Comparison of ENCODE assay signal across 8 cellular contexts in the genomic region with DNA sequence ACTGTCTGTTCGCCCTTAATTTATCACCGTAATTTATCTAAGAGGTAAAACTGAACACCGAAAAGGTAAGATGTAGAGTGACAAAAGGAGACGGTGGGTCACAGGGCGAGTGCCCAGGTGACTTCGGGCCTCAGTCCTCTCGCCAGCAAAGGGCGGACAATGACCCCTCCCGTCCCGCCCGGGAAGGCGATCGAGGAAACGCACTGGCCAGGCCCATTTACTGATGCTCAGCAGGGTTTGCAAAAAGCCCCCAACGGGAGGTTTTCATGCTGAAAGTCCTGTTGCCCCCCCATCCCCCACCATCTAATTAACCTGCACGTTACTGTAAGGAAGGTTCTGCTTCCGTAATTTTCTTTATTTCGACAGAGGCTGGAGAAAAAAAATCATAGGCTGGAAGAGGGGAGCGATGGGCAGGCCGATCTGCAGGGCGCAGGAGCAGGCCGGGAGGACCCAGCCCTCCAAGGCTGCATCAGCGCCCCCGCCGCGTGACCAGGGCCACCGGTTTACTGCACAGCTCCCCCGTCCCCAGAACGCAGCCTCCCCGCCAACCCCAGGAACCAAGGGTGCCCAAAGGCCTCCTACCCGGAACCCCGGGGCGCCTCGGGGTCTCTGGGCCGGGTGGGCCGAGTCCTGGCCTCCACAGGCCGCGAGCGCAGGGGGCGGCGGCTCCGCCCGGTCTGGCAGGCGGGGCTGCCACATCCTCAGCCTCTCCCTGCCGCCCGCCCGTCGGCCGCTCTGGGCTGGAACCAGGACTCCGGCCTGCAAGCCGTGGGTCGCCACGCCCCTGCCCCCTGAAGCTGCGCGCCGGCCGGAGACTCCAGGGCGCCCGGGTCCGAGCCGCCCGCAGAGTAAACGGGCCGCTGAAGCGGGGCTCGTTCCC. TPM values are rescaled to one million over a fixed set of nuclear protein-coding genes. Genes with fewer than 3 reads are reported as not detected.
DNase-seq lines count a peak whose midpoint lies in the region; ATAC-seq, FAIRE-seq and TF ChIP-seq lines count a peak whose summit lies in the region.

No MANE protein-coding gene starts in this region.

- H3K36me3 ChIP-seq in adipocyte (ENCODE audit: control insufficient read depth, insufficient read depth, low read length, severe bottlenecking) (no peaks in the 10 kb centered on the region), heart left ventricle (no peaks in the 10 kb centered on the region), pancreas (no peaks in the 10 kb centered on the region), upper lobe of left lung (no peaks in the 10 kb centered on the region)

- H3K4me1 ChIP-seq in adipocyte (ENCODE audit: control insufficient read depth, insufficient read depth, low read length) (peaks cover 41% of the 10 kb centered on the region), heart left ventricle (peaks cover 0 to 43% (median 24%) of the 10 kb centered on the region in 12 donors), pancreas (peaks cover 13 to 27% (median 22%) of the 10 kb centered on the region in 3 donors), upper lobe of left lung (peaks cover 11 to 37% (median 35%) of the 10 kb centered on the region in 4 donors)

- ATAC-seq in GM19395 (IDR thresholded peaks at IDR 0.05; ENCODE audit: unreplicated experiment) (peak; percentile 36), HG03521 (IDR thresholded peaks at IDR 0.05; ENCODE audit: unreplicated experiment) (peak; percentile 25), SK-N-SH treated with all-trans-retinoic acid at 6 μM for 48 hours (peak; percentile 76), heart left ventricle (peak in 3 of 4 donors; percentile 40 to 75 (median 75)), pancreas (peak; percentile 39 to 61 (median 56)), upper lobe of left lung (ENCODE audit: low FRiP score in 2 of 2) (peak; percentile 54 to 85)

- TF ChIP-seq CTCF in heart left ventricle (IDR thresholded peaks at IDR 0.05), result peak in 1 of 12 donors; percentile 30
- no peak for TF ChIP-seq CTCF in pancreas (IDR thresholded peaks at IDR 0.05)
- TF ChIP-seq CTCF in upper lobe of left lung (IDR thresholded peaks at IDR 0.05), result no peak

- FAIRE-seq in pancreas (lab: Jason Lieb, UNC), result no peak

- H3K27ac ChIP-seq in heart left ventricle (peak overlapping the region; percentile 51 to 97 (median 88)), pancreas (peak overlapping the region; percentile 65 to 82 (median 76)), upper lobe of left lung (peak overlapping the region; percentile 79 to 94 (median 88))

- TF ChIP-seq POLR2A in heart left ventricle (IDR thresholded peaks at IDR 0.05) (no peak), upper lobe of left lung (IDR thresholded peaks at IDR 0.05) (no peak)

- H3K9ac ChIP-seq in adipocyte (ENCODE audit: low read length), result peak overlapping the region; percentile 85

- 6 to 14% (median 7%) methylated on average over 31 to 66 of the region's 66 CpGs for WGBS in heart left ventricle, 4 donors
- WGBS in pancreas, 2 donors, result 7 to 10% methylated on average over 62 to 66 of the region's 66 CpGs
- WGBS in upper lobe of left lung, 2 donors, result 9 to 16% methylated on average over 34 to 45 of the region's 66 CpGs

- intact Hi-C loops in heart left ventricle (cut with DNase I) (loop anchor here in 1 of 10 donors (5.0 kb wide), 1 partner anchor 324 kb away; a partner anchor contains a TSS), pancreas (cut with DNase I) (no loop called here)

- no peak for TF ChIP-seq EP300 in upper lobe of left lung (IDR thresholded peaks at IDR 0.05)

- H3K27me3 ChIP-seq in adipocyte (replicated peaks; ENCODE audit: control insufficient read depth, insufficient read depth, low read length) (peaks cover 28% of the 10 kb centered on the region), heart left ventricle (peaks cover 0 to 14% (median 0%) of the 10 kb centered on the region in 9 donors), pancreas (no peaks in the 10 kb centered on the region), upper lobe of left lung (no peaks in the 10 kb centered on the region)

- H3K4me3 ChIP-seq in adipocyte (ENCODE audit: low read length), result peak overlapping the region; percentile 86
- peak overlapping the region; percentile 70 to 99 (median 90) for H3K4me3 ChIP-seq in heart left ventricle
- peak overlapping the region; percentile 67 to 97 (median 86) for H3K4me3 ChIP-seq in pancreas
- peak overlapping the region; percentile 64 to 92 (median 86) for H3K4me3 ChIP-seq in upper lobe of left lung

- H3K9me3 ChIP-seq in adipocyte (ENCODE audit: control insufficient read depth, low read length), result no peaks in the 10 kb centered on the region
- H3K9me3 ChIP-seq in heart left ventricle, result no peaks in the 10 kb centered on the region
- no peaks in the 10 kb centered on the region for H3K9me3 ChIP-seq in pancreas
- no peaks in the 10 kb centered on the region for H3K9me3 ChIP-seq in upper lobe of left lung

- DNase-seq in Ammon's horn (ENCODE audit: low spot score), result peak; percentile 77
- peak; percentile 81 for DNase-seq in adipocyte (ENCODE audit: low read depth)
- peak; percentile 59 to 77 (median 63) for DNase-seq in heart left ventricle
- DNase-seq in pancreas, result peak; percentile 42 to 82 (median 58)
- peak; percentile 58 to 94 for DNase-seq in upper lobe of left lung

TF ChIP-seq in SK-N-SH treated with all-trans-retinoic acid at 6 μM for 48 hours, 23 proteins besides CTCF, POLR2A, EP300 and RAD21:
- no peak for TF ChIP-seq SNAI2 (CRISPR knock-in tag; IDR thresholded peaks at IDR 0.05)
- no peak for TF ChIP-seq ZNF565 (CRISPR knock-in tag; conservative IDR thresholded peaks at IDR 0.05; ENCODE audit: low read depth)
- no peak for TF ChIP-seq ESRRG (CRISPR knock-in tag; IDR thresholded peaks at IDR 0.05)
- no peak for TF ChIP-seq ZFP30 (CRISPR knock-in tag; IDR thresholded peaks at IDR 0.05)
- TF ChIP-seq, protein P1, sequence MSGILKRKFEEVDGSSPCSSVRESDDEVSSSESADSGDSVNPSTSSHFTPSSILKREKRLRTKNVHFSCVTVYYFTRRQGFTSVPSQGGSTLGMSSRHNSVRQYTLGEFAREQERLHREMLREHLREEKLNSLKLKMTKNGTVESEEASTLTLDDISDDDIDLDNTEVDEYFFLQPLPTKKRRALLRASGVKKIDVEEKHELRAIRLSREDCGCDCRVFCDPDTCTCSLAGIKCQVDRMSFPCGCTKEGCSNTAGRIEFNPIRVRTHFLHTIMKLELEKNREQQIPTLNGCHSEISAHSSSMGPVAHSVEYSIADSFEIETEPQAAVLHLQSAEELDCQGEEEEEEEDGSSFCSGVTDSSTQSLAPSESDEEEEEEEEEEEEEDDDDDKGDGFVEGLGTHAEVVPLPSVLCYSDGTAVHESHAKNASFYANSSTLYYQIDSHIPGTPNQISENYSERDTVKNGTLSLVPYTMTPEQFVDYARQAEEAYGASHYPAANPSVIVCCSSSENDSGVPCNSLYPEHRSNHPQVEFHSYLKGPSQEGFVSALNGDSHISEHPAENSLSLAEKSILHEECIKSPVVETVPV (CRISPR knock-in tag; IDR thresholded peaks at IDR 0.05), result no peak
- no peak for TF ChIP-seq ZFP3 (CRISPR knock-in tag; IDR thresholded peaks at IDR 0.05)
- TF ChIP-seq TCF4 (CRISPR knock-in tag; IDR thresholded peaks at IDR 0.05; ENCODE audit: borderline replicate concordance), result no peak
- no peak for TF ChIP-seq RARB (CRISPR knock-in tag; IDR thresholded peaks at IDR 0.05)
- TF ChIP-seq BACH2 (CRISPR knock-in tag; IDR thresholded peaks at IDR 0.05; ENCODE audit: borderline replicate concordance), result no peak
- TF ChIP-seq, protein P2, sequence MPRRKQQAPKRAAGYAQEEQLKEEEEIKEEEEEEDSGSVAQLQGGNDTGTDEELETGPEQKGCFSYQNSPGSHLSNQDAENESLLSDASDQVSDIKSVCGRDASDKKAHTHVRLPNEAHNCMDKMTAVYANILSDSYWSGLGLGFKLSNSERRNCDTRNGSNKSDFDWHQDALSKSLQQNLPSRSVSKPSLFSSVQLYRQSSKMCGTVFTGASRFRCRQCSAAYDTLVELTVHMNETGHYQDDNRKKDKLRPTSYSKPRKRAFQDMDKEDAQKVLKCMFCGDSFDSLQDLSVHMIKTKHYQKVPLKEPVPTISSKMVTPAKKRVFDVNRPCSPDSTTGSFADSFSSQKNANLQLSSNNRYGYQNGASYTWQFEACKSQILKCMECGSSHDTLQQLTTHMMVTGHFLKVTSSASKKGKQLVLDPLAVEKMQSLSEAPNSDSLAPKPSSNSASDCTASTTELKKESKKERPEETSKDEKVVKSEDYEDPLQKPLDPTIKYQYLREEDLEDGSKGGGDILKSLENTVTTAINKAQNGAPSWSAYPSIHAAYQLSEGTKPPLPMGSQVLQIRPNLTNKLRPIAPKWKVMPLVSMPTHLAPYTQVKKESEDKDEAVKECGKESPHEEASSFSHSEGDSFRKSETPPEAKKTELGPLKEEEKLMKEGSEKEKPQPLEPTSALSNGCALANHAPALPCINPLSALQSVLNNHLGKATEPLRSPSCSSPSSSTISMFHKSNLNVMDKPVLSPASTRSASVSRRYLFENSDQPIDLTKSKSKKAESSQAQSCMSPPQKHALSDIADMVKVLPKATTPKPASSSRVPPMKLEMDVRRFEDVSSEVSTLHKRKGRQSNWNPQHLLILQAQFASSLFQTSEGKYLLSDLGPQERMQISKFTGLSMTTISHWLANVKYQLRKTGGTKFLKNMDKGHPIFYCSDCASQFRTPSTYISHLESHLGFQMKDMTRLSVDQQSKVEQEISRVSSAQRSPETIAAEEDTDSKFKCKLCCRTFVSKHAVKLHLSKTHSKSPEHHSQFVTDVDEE (CRISPR knock-in tag; IDR thresholded peaks at IDR 0.05), result no peak

RNA-seq across cellular contexts. Expression of a gene that starts 0.6 kb away (rescaled TPM):
- 10 to 100 TPM; 27.3 to 56.1 (median 33.8) TPM for total RNA-seq in heart left ventricle
- 10 to 100 TPM in 1 of 2 donors, 1 to 10 TPM in 1; 9.3 to 36.0 TPM for polyA plus RNA-seq in heart left ventricle
- 10 to 100 TPM; 11.9 to 24.2 (median 20.5) TPM for total RNA-seq in pancreas
- 10 to 100 TPM in 1 of 2 donors, 1 to 10 TPM in 1; 9.9 to 35.5 TPM for polyA plus RNA-seq in pancreas
- 10 to 100 TPM; 21.0 to 82.7 (median 48.0) TPM for total RNA-seq in upper lobe of left lung

RNA-seq across cellular contexts. Expression of a gene that starts 31.7 kb away (rescaled TPM):
- total RNA-seq in heart left ventricle (not detected), pancreas (not detected), upper lobe of left lung (under 1 TPM in 1 of 6 donors, not detected in 5; 0.09 TPM)
- polyA plus RNA-seq in heart left ventricle (not detected), pancreas (not detected)

RNA-seq across cellular contexts. Expression of a gene that starts 43.5 kb away (rescaled TPM):
- 10 to 100 TPM; 10.4 to 23.5 (median 14.2) TPM for total RNA-seq in heart left ventricle
- 1 to 10 TPM; 5.6 to 6.7 TPM for polyA plus RNA-seq in heart left ventricle
- 1 to 10 TPM; 5.3 to 8.1 (median 6.9) TPM for total RNA-seq in pancreas
- 10 to 100 TPM in 1 of 2 donors, 1 to 10 TPM in 1; 9.0 to 10.8 TPM for polyA plus RNA-seq in pancreas
- 10 to 100 TPM; 12.0 to 21.4 (median 16.4) TPM for total RNA-seq in upper lobe of left lung

Comparison
In these comparisons a context has a peak if more than half of its experiments do, and no peak if none do; other contexts are left out.
1. Peak in every context shown above with its lines: DNase-seq, ATAC-seq, H3K4me3 ChIP-seq and H3K27ac ChIP-seq.
2. ATAC-seq: peak in every context shown above with its lines; median percentile 76 in SK-N-SH treated with all-trans-retinoic acid at 6 μM for 48 hours; 75 in heart left ventricle; 70 in upper lobe of left lung; 56 in pancreas; 36 in GM19395; 25 in HG03521.